In genomic region chr19:7340959-7341837, GRCh38 we compare ENCODE assay signal across 8 cellular contexts. TPM values are rescaled to one million over a fixed set of nuclear protein-coding genes. Genes with fewer than 3 reads are reported as not detected.
A peak's percentile ranks its signal among the peaks of the same experiment; 100 is the strongest.
DNase-seq lines count a peak whose midpoint lies in the region; ATAC-seq and TF ChIP-seq lines count a peak whose summit lies in the region.

No MANE protein-coding gene starts in this region.

- no peak overlapping the region for H3K4me3 ChIP-seq in thoracic aorta

- H3K9me3 ChIP-seq in thoracic aorta: no peaks in the 10 kb centered on the region

- DNase-seq in D341Med (ENCODE audit: low spot score) (peak; percentile 76), KG1 (lab: John Stamatoyannopoulos, UW) (peak; percentile 78), RWPE1 (ENCODE audit: low spot score) (peak; percentile 49), foreskin melanocyte (peak; percentile 76), occipital lobe (lab: John Stamatoyannopoulos, UW) (peak; percentile 57), thoracic aorta (ENCODE audit: low spot score) (peak; percentile 34)
- peak; percentile 76 for DNase-seq in activated T-helper 9 cell treated with anti-CD3 and anti-CD28 coated beads, Interleukin-2, amount 50 U/mL, for 16 hours (ENCODE audit: low read depth)

- peak; percentile 89 for TF ChIP-seq CTCF in RWPE1 (conservative IDR thresholded peaks at IDR 0.05; ENCODE audit: low read depth)
- TF ChIP-seq CTCF in thoracic aorta (IDR thresholded peaks at IDR 0.05): peak; percentile 94

- H3K27ac ChIP-seq in RWPE1: no peak overlapping the region
- no peak overlapping the region for H3K27ac ChIP-seq in thoracic aorta

- ATAC-seq in thoracic aorta (ENCODE audit: insufficient number of reproducible peaks, low FRiP score, low read depth) (no peak), HG03159 (IDR thresholded peaks at IDR 0.05; ENCODE audit: unreplicated experiment) (no peak)

- CTCF ChIA-PET in RWPE1 (lab: Yijun Ruan, JAX): interaction anchor here (0.6 to 2.8 kb wide), 19 partner anchors 12 to 1514 kb away, joined by 3 to 24 read pairs (median 4); no protein-coding TSS in a partner anchor

- H3K27me3 ChIP-seq in thoracic aorta (replicated peaks; ENCODE audit: insufficient read depth): no peaks in the 10 kb centered on the region

- H3K4me1 ChIP-seq in thoracic aorta (ENCODE audit: control insufficient read depth in 1 of 2, low read depth in 2 of 2): peaks cover 0 to 5% of the 10 kb centered on the region in 2 donors

- H3K36me3 ChIP-seq in thoracic aorta: no peaks in the 10 kb centered on the region

- POLR2A ChIA-PET in RWPE1 (lab: Yijun Ruan, JAX; ENCODE audit: low non-redundant PET): no interaction called here

RNA-seq across cellular contexts. Expression of gene ARHGEF18, which starts 7.5 kb away (rescaled TPM):
- total RNA-seq in occipital lobe: 28.7 TPM
- 10 to 100 TPM; 21.8 to 22.7 TPM for total RNA-seq in thoracic aorta

RNA-seq across cellular contexts. Expression of gene INSR, which starts 47.0 kb away (rescaled TPM):
- total RNA-seq in occipital lobe (84.7 TPM), thoracic aorta (100 to 1,000 TPM; 102 to 116 TPM)
